ENCODE assay signal across 1 cellular context in the genomic region with DNA sequence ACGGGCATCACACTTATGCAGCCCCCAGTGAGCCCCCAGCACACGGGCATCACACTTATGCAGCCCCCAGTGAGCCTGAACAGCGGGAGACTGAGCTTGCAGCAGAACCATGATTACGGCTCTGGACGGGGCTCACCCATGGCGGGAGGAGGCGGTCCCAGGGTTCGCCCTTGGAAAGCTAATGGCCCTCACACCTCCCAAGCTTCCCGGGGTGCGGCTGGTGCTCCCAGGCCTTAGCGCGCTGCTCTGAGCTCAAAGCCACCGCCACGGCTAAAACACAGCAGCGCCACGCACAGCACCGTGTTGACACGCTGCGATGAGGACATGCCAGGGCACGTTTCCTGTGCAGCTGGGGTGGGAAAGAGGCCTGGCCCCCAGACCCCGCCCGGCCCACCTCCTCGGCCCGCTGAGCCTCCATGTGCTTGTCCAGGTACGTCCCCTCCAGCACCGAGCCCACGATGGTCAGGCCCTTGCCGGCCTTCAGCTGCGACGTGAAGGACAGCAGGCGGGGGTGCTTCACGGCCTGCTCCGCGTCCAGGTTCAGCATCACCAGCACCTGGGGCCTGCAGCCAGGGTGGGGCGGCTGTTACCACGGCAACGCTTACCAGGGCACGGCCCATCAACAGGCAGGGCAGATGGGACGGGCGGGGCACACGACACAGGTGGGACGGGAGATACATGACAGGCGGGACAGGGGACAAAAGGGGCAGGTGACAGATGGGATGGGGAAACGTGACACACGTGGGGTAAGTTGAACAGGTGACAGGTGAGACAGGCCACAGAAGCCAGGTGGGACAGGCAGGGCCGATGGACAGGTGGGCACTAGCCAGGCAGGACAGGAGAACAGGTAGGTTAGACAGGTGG.
TF ChIP-seq lines count a peak whose summit lies in the region.

No MANE protein-coding gene starts in this region.

TF ChIP-seq in HCT116, 20 proteins besides CTCF, POLR2A, EP300 and RAD21:
- TF ChIP-seq, protein P1, sequence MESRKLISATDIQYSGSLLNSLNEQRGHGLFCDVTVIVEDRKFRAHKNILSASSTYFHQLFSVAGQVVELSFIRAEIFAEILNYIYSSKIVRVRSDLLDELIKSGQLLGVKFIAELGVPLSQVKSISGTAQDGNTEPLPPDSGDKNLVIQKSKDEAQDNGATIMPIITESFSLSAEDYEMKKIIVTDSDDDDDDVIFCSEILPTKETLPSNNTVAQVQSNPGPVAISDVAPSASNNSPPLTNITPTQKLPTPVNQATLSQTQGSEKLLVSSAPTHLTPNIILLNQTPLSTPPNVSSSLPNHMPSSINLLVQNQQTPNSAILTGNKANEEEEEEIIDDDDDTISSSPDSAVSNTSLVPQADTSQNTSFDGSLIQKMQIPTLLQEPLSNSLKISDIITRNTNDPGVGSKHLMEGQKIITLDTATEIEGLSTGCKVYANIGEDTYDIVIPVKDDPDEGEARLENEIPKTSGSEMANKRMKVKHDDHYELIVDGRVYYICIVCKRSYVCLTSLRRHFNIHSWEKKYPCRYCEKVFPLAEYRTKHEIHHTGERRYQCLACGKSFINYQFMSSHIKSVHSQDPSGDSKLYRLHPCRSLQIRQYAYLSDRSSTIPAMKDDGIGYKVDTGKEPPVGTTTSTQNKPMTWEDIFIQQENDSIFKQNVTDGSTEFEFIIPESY (IDR thresholded peaks at IDR 0.05; ENCODE audit: extremely low read depth, insufficient replicate concordance, low read length): no peak
- TF ChIP-seq, protein P2, sequence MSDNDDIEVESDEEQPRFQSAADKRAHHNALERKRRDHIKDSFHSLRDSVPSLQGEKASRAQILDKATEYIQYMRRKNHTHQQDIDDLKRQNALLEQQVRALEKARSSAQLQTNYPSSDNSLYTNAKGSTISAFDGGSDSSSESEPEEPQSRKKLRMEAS (IDR thresholded peaks at IDR 0.05): no peak
- TF ChIP-seq JUND (IDR thresholded peaks at IDR 0.05) (no peak), SP1 (IDR thresholded peaks at IDR 0.05; ENCODE audit: low read depth) (no peak), ZNF274 (IDR thresholded peaks at IDR 0.05; ENCODE audit: low read depth, low read length) (no peak)
- TF ChIP-seq, protein P3, sequence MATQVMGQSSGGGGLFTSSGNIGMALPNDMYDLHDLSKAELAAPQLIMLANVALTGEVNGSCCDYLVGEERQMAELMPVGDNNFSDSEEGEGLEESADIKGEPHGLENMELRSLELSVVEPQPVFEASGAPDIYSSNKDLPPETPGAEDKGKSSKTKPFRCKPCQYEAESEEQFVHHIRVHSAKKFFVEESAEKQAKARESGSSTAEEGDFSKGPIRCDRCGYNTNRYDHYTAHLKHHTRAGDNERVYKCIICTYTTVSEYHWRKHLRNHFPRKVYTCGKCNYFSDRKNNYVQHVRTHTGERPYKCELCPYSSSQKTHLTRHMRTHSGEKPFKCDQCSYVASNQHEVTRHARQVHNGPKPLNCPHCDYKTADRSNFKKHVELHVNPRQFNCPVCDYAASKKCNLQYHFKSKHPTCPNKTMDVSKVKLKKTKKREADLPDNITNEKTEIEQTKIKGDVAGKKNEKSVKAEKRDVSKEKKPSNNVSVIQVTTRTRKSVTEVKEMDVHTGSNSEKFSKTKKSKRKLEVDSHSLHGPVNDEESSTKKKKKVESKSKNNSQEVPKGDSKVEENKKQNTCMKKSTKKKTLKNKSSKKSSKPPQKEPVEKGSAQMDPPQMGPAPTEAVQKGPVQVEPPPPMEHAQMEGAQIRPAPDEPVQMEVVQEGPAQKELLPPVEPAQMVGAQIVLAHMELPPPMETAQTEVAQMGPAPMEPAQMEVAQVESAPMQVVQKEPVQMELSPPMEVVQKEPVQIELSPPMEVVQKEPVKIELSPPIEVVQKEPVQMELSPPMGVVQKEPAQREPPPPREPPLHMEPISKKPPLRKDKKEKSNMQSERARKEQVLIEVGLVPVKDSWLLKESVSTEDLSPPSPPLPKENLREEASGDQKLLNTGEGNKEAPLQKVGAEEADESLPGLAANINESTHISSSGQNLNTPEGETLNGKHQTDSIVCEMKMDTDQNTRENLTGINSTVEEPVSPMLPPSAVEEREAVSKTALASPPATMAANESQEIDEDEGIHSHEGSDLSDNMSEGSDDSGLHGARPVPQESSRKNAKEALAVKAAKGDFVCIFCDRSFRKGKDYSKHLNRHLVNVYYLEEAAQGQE (IDR thresholded peaks at IDR 0.05; ENCODE audit: low read depth): no peak
